11 cellular contexts compared by ENCODE assay signal in the genomic region with DNA sequence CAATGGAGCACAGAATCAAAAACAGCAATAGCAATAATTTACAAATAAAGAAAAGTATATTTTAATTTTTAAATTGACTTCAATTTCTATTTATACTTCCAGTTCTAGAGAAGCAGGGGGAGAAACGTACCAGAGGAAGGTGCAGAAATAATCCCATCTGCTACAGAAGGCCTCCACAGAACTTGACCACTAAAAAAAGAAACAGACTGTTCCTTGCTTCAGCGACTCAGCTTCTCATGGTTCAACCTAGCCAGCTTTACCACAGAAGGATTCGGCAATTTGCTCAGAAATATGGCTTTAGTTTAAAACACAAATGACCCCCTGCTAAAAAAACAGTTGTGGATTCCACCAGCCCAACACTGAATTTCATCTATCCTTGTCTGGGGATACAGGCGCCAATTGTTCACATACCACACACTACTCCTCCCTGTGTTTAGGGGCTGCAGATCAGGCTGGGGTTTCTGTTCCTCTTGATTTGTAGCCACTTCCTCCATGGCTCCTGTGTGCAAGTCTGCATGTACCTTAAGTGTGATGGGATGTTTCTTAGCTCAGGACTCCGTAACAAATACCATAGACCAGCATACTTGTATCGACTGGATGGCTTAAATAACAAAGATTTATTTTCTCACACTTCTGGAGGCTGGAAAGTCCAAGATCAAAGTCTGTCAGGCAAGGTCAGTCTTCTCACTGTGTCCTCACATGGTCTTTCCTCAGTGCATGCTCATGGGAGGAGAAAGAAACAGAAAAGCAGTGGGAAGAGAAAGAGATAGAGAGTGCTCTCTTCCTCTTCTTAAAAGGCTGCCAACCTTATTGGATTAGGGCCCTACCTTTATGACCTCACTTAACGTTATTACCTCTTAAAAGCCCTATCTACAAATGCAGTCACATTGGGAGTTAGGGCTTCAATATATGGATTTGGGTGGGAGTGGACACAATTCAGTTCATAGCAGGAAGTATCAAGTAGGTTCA.
DNase-seq lines count a peak whose midpoint lies in the region; ATAC-seq, FAIRE-seq and TF ChIP-seq lines count a peak whose summit lies in the region.
"Had no signal": no experiment of that assay in that cellular context is flagged by ENCODE, and none has a peak within 500 bp of the region (broad histone marks: within the 10 kb centered on the region; RNA-seq: fewer than 3 reads in every experiment).

No MANE protein-coding gene starts in this region.

- ATAC-seq in GM21423 (IDR thresholded peaks at IDR 0.05; ENCODE audit: unreplicated experiment): peak; percentile 90
- ATAC-seq in HG03108 (IDR thresholded peaks at IDR 0.05; ENCODE audit: unreplicated experiment): peak; percentile 86

- no peaks in the 10 kb centered on the region for H3K36me3 ChIP-seq in kidney (ENCODE audit: control insufficient read depth in 1 of 2, insufficient read depth in 2 of 2, low read length in 2 of 2)

- H3K4me3 ChIP-seq in astrocyte of the cerebellum (ENCODE audit: low read depth, low read length) (no peak overlapping the region), kidney (ENCODE audit: low read length in 2 of 2) (no peak overlapping the region), foreskin fibroblast (ENCODE audit: low read depth in 1 of 2, low read length in 2 of 2) (no peak overlapping the region)

- H3K9ac ChIP-seq in kidney (ENCODE audit: low read length in 2 of 2): no peak overlapping the region

- intact Hi-C loops in kidney (cut with DNase I): no loop called here

- H3K4me1 ChIP-seq in kidney (ENCODE audit: control insufficient read depth in 1 of 2, insufficient read depth in 1 of 2, low read depth in 1 of 2, low read length in 2 of 2): no peaks in the 10 kb centered on the region

- no peak overlapping the region for H3K27ac ChIP-seq in kidney (ENCODE audit: low read depth in 2 of 2, low read length in 2 of 2)

- DNase-seq in GM18507 (ENCODE audit: extremely low spot score, insufficient read length, low read depth) (no peak), astrocyte of the cerebellum (ENCODE audit: low read depth) (peak; percentile 2), occipital lobe (lab: John Stamatoyannopoulos, UW) (no peak), kidney (no peak), foreskin fibroblast (no peak), GF-D8 (lab: John Stamatoyannopoulos, UW) (no peak)
- DNase-seq: activated naive CD4-positive, alpha-beta T cell treated with anti-CD3 and anti-CD28 coated beads, Interleukin-2, amount 10 ng/mL, durations not matched to agents 7 days and 5 days; NCI-H446; T1000 had no signal

- in situ Hi-C loops in astrocyte of the cerebellum (cut with HindIII; ENCODE audit: low sequenced_read_pairs): no loop called here

- no peak for TF ChIP-seq CTCF in astrocyte of the cerebellum (IDR thresholded peaks at IDR 0.05; ENCODE audit: low read depth, low read length, missing control alignments)
- TF ChIP-seq CTCF in kidney (IDR thresholded peaks at IDR 0.05; ENCODE audit: borderline replicate concordance, extremely low read depth, insufficient read depth): no peak
- TF ChIP-seq CTCF in foreskin fibroblast (IDR thresholded peaks at IDR 0.05; ENCODE audit: low read depth, low read length): no peak

- FAIRE-seq in GM18507 (lab: Jason Lieb, UNC): peak; percentile 98
- no peak for FAIRE-seq in kidney (lab: Jason Lieb, UNC)

- no peaks in the 10 kb centered on the region for H3K9me3 ChIP-seq in kidney (ENCODE audit: control insufficient read depth in 1 of 2, low read length in 2 of 2)
